ENCODE assay signal across 1 cellular context in the genomic region with DNA sequence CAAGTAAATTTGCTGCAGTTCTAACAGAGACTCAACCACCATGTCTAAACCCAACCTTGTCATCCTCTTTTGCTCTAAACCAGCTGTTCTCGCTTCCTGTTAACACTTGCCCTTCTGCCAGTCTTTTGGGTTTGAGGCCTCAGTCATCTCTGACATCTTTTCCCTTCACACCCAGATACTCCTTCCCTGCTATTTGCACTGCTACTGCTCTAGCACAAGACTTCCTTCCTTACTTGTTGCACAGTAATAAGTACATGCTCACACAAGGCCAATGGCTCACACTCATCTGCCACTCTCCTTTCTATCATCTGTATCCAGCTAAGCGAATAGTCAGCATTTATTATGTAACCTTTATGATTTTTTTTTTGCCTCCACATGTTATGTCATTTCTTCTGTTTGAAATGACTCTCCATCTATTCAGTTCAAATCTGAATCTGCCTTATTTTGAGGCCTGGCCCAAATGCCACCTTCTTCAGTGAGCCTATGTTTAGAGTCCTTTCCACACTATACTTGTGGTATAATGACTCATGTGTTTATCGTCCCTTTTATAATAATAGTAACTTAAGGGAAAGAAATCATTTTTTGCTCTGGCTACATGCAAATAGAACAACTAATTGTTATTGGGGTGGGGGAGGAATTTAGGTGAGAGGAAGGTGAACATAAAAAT.
TF ChIP-seq lines count a peak whose summit lies in the region.

No MANE protein-coding gene starts in this region.

TF ChIP-seq in H1, 55 proteins besides CTCF, POLR2A, EP300 and RAD21 (continued from another document):
- TF ChIP-seq, protein P1, sequence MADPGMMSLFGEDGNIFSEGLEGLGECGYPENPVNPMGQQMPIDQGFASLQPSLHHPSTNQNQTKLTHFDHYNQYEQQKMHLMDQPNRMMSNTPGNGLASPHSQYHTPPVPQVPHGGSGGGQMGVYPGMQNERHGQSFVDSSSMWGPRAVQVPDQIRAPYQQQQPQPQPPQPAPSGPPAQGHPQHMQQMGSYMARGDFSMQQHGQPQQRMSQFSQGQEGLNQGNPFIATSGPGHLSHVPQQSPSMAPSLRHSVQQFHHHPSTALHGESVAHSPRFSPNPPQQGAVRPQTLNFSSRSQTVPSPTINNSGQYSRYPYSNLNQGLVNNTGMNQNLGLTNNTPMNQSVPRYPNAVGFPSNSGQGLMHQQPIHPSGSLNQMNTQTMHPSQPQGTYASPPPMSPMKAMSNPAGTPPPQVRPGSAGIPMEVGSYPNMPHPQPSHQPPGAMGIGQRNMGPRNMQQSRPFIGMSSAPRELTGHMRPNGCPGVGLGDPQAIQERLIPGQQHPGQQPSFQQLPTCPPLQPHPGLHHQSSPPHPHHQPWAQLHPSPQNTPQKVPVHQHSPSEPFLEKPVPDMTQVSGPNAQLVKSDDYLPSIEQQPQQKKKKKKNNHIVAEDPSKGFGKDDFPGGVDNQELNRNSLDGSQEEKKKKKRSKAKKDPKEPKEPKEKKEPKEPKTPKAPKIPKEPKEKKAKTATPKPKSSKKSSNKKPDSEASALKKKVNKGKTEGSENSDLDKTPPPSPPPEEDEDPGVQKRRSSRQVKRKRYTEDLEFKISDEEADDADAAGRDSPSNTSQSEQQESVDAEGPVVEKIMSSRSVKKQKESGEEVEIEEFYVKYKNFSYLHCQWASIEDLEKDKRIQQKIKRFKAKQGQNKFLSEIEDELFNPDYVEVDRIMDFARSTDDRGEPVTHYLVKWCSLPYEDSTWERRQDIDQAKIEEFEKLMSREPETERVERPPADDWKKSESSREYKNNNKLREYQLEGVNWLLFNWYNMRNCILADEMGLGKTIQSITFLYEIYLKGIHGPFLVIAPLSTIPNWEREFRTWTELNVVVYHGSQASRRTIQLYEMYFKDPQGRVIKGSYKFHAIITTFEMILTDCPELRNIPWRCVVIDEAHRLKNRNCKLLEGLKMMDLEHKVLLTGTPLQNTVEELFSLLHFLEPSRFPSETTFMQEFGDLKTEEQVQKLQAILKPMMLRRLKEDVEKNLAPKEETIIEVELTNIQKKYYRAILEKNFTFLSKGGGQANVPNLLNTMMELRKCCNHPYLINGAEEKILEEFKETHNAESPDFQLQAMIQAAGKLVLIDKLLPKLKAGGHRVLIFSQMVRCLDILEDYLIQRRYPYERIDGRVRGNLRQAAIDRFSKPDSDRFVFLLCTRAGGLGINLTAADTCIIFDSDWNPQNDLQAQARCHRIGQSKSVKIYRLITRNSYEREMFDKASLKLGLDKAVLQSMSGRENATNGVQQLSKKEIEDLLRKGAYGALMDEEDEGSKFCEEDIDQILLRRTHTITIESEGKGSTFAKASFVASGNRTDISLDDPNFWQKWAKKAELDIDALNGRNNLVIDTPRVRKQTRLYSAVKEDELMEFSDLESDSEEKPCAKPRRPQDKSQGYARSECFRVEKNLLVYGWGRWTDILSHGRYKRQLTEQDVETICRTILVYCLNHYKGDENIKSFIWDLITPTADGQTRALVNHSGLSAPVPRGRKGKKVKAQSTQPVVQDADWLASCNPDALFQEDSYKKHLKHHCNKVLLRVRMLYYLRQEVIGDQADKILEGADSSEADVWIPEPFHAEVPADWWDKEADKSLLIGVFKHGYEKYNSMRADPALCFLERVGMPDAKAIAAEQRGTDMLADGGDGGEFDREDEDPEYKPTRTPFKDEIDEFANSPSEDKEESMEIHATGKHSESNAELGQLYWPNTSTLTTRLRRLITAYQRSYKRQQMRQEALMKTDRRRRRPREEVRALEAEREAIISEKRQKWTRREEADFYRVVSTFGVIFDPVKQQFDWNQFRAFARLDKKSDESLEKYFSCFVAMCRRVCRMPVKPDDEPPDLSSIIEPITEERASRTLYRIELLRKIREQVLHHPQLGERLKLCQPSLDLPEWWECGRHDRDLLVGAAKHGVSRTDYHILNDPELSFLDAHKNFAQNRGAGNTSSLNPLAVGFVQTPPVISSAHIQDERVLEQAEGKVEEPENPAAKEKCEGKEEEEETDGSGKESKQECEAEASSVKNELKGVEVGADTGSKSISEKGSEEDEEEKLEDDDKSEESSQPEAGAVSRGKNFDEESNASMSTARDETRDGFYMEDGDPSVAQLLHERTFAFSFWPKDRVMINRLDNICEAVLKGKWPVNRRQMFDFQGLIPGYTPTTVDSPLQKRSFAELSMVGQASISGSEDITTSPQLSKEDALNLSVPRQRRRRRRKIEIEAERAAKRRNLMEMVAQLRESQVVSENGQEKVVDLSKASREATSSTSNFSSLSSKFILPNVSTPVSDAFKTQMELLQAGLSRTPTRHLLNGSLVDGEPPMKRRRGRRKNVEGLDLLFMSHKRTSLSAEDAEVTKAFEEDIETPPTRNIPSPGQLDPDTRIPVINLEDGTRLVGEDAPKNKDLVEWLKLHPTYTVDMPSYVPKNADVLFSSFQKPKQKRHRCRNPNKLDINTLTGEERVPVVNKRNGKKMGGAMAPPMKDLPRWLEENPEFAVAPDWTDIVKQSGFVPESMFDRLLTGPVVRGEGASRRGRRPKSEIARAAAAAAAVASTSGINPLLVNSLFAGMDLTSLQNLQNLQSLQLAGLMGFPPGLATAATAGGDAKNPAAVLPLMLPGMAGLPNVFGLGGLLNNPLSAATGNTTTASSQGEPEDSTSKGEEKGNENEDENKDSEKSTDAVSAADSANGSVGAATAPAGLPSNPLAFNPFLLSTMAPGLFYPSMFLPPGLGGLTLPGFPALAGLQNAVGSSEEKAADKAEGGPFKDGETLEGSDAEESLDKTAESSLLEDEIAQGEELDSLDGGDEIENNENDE (IDR thresholded peaks at IDR 0.05; ENCODE audit: insufficient replicate concordance, low read length) = no peak
- no peak for TF ChIP-seq TAF1 (IDR thresholded peaks at IDR 0.05; ENCODE audit: low read depth, low read length)
- TF ChIP-seq CHD2 (IDR thresholded peaks at IDR 0.05; ENCODE audit: low read length) = no peak
- TF ChIP-seq RFX5 (IDR thresholded peaks at IDR 0.05; ENCODE audit: borderline replicate concordance, low read depth, low read length) = no peak
TF ChIP-seq in H1: peak in this region for 0.
